Comparison of ENCODE assay signal across 13 cellular contexts in the genomic region with DNA sequence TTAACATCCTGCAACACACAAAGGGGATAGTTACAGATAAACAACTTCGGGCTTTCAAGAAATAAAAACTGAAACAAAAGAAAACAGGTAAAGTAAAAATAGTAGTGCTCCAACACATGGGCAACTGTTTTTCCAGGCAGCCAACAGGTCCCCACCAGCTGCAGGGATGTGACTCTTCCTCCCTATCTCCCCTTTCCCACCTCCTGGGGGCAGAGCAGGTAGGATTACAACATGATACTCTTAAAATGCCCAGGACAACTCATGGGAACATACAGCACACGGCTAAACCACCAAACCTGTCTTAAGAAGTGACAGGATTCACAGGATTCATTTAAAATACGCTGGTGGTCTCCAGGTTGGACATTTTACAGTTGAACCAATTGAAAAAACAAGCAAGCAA.
DNase-seq lines count a peak whose midpoint lies in the region; ATAC-seq and TF ChIP-seq lines count a peak whose summit lies in the region.
"Had no signal": no experiment of that assay in that cellular context is flagged by ENCODE, and none has a peak within 500 bp of the region (broad histone marks: within the 10 kb centered on the region; RNA-seq: fewer than 3 reads in every experiment).

No MANE protein-coding gene starts in this region.

- no peak overlapping the region for H2BK120ac ChIP-seq in H9 (ENCODE audit: low read depth, low read length, poor library complexity, severe bottlenecking)

- H3K4me1 ChIP-seq in right atrium auricular region (peaks cover 0 to 69% of the 10 kb centered on the region in 2 donors), right cardiac atrium (ENCODE audit: control insufficient read depth, insufficient read depth, low read length) (peaks cover 26% of the 10 kb centered on the region), H9 (ENCODE audit: insufficient read depth, low read length) (0 out of 2 replicates have a peak, but pooled peaks cover 2% of the 10 kb centered on the region), endodermal cell (ENCODE audit: control insufficient read depth, insufficient read depth, low read length) (no peaks in the 10 kb centered on the region), psoas muscle (peaks cover 45% of the 10 kb centered on the region), neural progenitor cell (peaks cover 5% of the 10 kb centered on the region)
- H3K4me1 ChIP-seq: BE2C had no signal

- no peak overlapping the region for H2BK5ac ChIP-seq in H9 (ENCODE audit: insufficient read length, low read length)

- H4K20me1 ChIP-seq in H9 (ENCODE audit: control insufficient read depth, insufficient read depth, insufficient read length), result no peaks in the 10 kb centered on the region
- H4K20me1 ChIP-seq in neural progenitor cell (ENCODE audit: low read depth), result no peaks in the 10 kb centered on the region

- H3K23ac ChIP-seq in H9 (ENCODE audit: insufficient read length, low read depth, low read length), result no peak overlapping the region

- no peak for DNase-seq in right atrium auricular region (ENCODE audit: low spot score)
- DNase-seq in right cardiac atrium, result no peak
- DNase-seq in H9, result no peak
- DNase-seq in endodermal cell, result peak; percentile 48
- no peak for DNase-seq in psoas muscle
- no peak for DNase-seq in neural progenitor cell (ENCODE audit: low spot score)
- DNase-seq: BE2C; CD4-positive, alpha-beta memory T cell; COR-L47; DND-41; GDM1 had no signal

- H3K36me3 Mint-ChIP-seq in H9 (ENCODE audit: insufficient read depth in 1 of 3, low read depth in 3 of 3), result peaks cover 11 to 15% (median 13%) of the 10 kb centered on the region in 3 experiments; a peak in 6 of 7 replicates
- peaks cover 14% of the 10 kb centered on the region for H3K36me3 Mint-ChIP-seq in endodermal cell (ENCODE audit: low read depth)
- H3K36me3 Mint-ChIP-seq in neural progenitor cell, result peaks cover 5% of the 10 kb centered on the region

- H3K36me3 ChIP-seq in right atrium auricular region, result no peaks in the 10 kb centered on the region
- H3K36me3 ChIP-seq in endodermal cell (ENCODE audit: control insufficient read depth, insufficient read depth, low read length), result peaks cover 40% of the 10 kb centered on the region
- peaks cover 0 to 28% of the 10 kb centered on the region in 2 donors for H3K36me3 ChIP-seq in psoas muscle (ENCODE audit: insufficient read depth in 1 of 2, low read depth in 1 of 2)
- H3K36me3 ChIP-seq in neural progenitor cell, result no peaks in the 10 kb centered on the region
- H3K36me3 ChIP-seq: BE2C had no signal

- H4K5ac ChIP-seq in H9 (ENCODE audit: insufficient read length, low read depth, low read length), result no peak overlapping the region

- H3F3A ChIP-seq in neural progenitor cell (ENCODE audit: low read depth), result no peaks in the 10 kb centered on the region

- no peaks in the 10 kb centered on the region for H3K23me2 ChIP-seq in H9 (ENCODE audit: insufficient read length, low read depth, low read length, poor library complexity, severe bottlenecking)

- H2BK20ac ChIP-seq in H9 (ENCODE audit: low read depth, low read length, poor library complexity, severe bottlenecking), result no peak overlapping the region

- H3K9me3 ChIP-seq in right atrium auricular region, result no peaks in the 10 kb centered on the region
- no peaks in the 10 kb centered on the region for H3K9me3 ChIP-seq in right cardiac atrium (ENCODE audit: control insufficient read depth, low read length)
- no peaks in the 10 kb centered on the region for H3K9me3 ChIP-seq in H9 (ENCODE audit: control insufficient read depth, low read depth, low read length)
- H3K9me3 ChIP-seq in endodermal cell (ENCODE audit: control insufficient read depth, low read length), result no peaks in the 10 kb centered on the region
- H3K9me3 ChIP-seq in psoas muscle, result no peaks in the 10 kb centered on the region
- H3K9me3 ChIP-seq in neural progenitor cell (ENCODE audit: low read depth), result no peaks in the 10 kb centered on the region
- H3K9me3 ChIP-seq: BE2C had no signal

- no peak overlapping the region for H3K4me3 ChIP-seq in right atrium auricular region
- no peak overlapping the region for H3K4me3 ChIP-seq in right cardiac atrium (ENCODE audit: low read length)
- H3K4me3 ChIP-seq in endodermal cell (ENCODE audit: low read length), result no peak overlapping the region
- no peak overlapping the region for H3K4me3 ChIP-seq in psoas muscle
- H3K4me3 ChIP-seq in neural progenitor cell, result no peak overlapping the region

- H3K4me3 Mint-ChIP-seq in H9 (no peak overlapping the region), endodermal cell (no peak overlapping the region), neural progenitor cell (no peak overlapping the region)
- H3K4me3 Mint-ChIP-seq: CD4-positive, alpha-beta memory T cell had no signal

- ATAC-seq in right cardiac atrium, result no peak
- ATAC-seq in psoas muscle, result no peak
- ATAC-seq in HG03108 (IDR thresholded peaks at IDR 0.05; ENCODE audit: unreplicated experiment), result no peak

- no peaks in the 10 kb centered on the region for H3K27me3 ChIP-seq in right atrium auricular region
- H3K27me3 ChIP-seq in right cardiac atrium (ENCODE audit: control insufficient read depth, insufficient read depth), result no peaks in the 10 kb centered on the region
- H3K27me3 ChIP-seq in H9 (ENCODE audit: insufficient read depth, low read length), result no peaks in the 10 kb centered on the region
- H3K27me3 ChIP-seq in endodermal cell (ENCODE audit: control insufficient read depth, insufficient read depth, low read length, poor library complexity, severe bottlenecking), result no peaks in the 10 kb centered on the region
- H3K27me3 ChIP-seq in psoas muscle (ENCODE audit: insufficient read depth in 3 of 3, low read length in 2 of 3), result no peaks in the 10 kb centered on the region
- no peaks in the 10 kb centered on the region for H3K27me3 ChIP-seq in neural progenitor cell
- H3K27me3 ChIP-seq: BE2C had no signal

- H3K27ac ChIP-seq in right atrium auricular region (peak overlapping the region; percentile 78 to 83), right cardiac atrium (ENCODE audit: low read length) (no peak overlapping the region), H9 (ENCODE audit: insufficient read length, low read depth, low read length) (no peak overlapping the region), endodermal cell (ENCODE audit: low read depth, low read length) (no peak overlapping the region), psoas muscle (peak overlapping the region; percentile 84), neural progenitor cell (no peak overlapping the region)
- H3K27ac ChIP-seq: C4-2B had no signal

- peaks cover 2% of the 10 kb centered on the region; the same call in 1 of the 2 replicates for H3K79me2 ChIP-seq in H9 (ENCODE audit: insufficient read depth, low read length)
- peaks cover 4% of the 10 kb centered on the region for H3K79me2 ChIP-seq in neural progenitor cell (ENCODE audit: low read depth)

- H3K79me1 ChIP-seq in H9 (ENCODE audit: insufficient read depth, low read depth, low read length, poor library complexity, severe bottlenecking), result no peaks in the 10 kb centered on the region

- H2AK5ac ChIP-seq in H9 (ENCODE audit: insufficient read length, low read length), result no peak overlapping the region

- no peak overlapping the region for H4K8ac ChIP-seq in H9 (replicated peaks; ENCODE audit: insufficient read length, low read depth, low read length)

- H3K27me3 Mint-ChIP-seq in H9 (ENCODE audit: low read depth) (no peaks in the 10 kb centered on the region), endodermal cell (ENCODE audit: insufficient read depth) (no peaks in the 10 kb centered on the region), neural progenitor cell (ENCODE audit: insufficient read depth, low read depth) (no peaks in the 10 kb centered on the region)

- H3K56ac ChIP-seq in H9 (ENCODE audit: insufficient read length, low read depth, low read length), result no peak overlapping the region

- no peak overlapping the region for H3K4ac ChIP-seq in H9 (ENCODE audit: low read depth, low read length)

- no peak overlapping the region for H3K18ac ChIP-seq in H9 (ENCODE audit: insufficient read length, low read depth, low read length)

- no peak overlapping the region for H4K91ac ChIP-seq in H9 (ENCODE audit: insufficient read length, low read depth, low read length)

- 79% methylated on average over 3 of the region's 3 CpGs for WGBS in right cardiac atrium
- no CpG with 5 or more reads among the region's 3 CpGs for WGBS in H9 (ENCODE audit: extremely low coverage, insufficient read length, low lambda C conversion rate)
- 88 to 89% methylated on average over 2 to 3 of the region's 3 CpGs for WGBS in endodermal cell (ENCODE audit: insufficient coverage in 1 of 2, insufficient read length in 1 of 2), 2 experiments
- 79 to 88% (median 83%) methylated on average over 3 of the region's 3 CpGs for WGBS in psoas muscle, 3 donors

- no peak overlapping the region for H3K9ac ChIP-seq in H9 (ENCODE audit: extremely low read depth, insufficient read length, low read length)
- H3K9ac ChIP-seq in endodermal cell (ENCODE audit: extremely low read depth, low read length, poor library complexity, severe bottlenecking), result no peak overlapping the region
- H3K9ac ChIP-seq in neural progenitor cell, result no peak overlapping the region

- TF ChIP-seq CTCF in right atrium auricular region (IDR thresholded peaks at IDR 0.05), result no peak
- TF ChIP-seq CTCF in H9 (conservative IDR thresholded peaks at IDR 0.05), result peak; percentile 23; the same call in 1 of the 3 replicates
- TF ChIP-seq CTCF in endodermal cell (conservative IDR thresholded peaks at IDR 0.05), result peak; percentile 35
- TF ChIP-seq CTCF in psoas muscle (IDR thresholded peaks at IDR 0.05), result no peak
- no peak for TF ChIP-seq CTCF in neural progenitor cell (IDR thresholded peaks at IDR 0.05)

- no peak overlapping the region for H2BK12ac ChIP-seq in H9 (ENCODE audit: insufficient read length, low read depth, low read length)

- intact Hi-C loops in right cardiac atrium (cut with DNase I), result loop anchor here in 3 of 4 donors (5.0 to 10.0 kb wide), 2 partner anchors 40 to 458 kb away; no protein-coding TSS in a partner anchor
- intact Hi-C loops in psoas muscle (cut with DNase I), result loop anchor here in 1 of 2 donors (5.0 to 10.0 kb wide), 2 partner anchors 50 to 438 kb away; no protein-coding TSS in a partner anchor

- H3K4me2 ChIP-seq in H9 (ENCODE audit: insufficient read depth, insufficient read length, low read length) (no peak overlapping the region), neural progenitor cell (no peak overlapping the region)

- H3K27ac Mint-ChIP-seq in H9 (peak overlapping the region in 1 of 3 experiments; percentile 16; a peak in 1 of 7 replicates), endodermal cell (peak overlapping the region; percentile 61), neural progenitor cell (no peak overlapping the region)
- H3K27ac Mint-ChIP-seq: CD4-positive, alpha-beta memory T cell had no signal

- H2BK15ac ChIP-seq in H9 (ENCODE audit: low read depth, low read length), result no peak overlapping the region

- no peak overlapping the region for H2AFZ ChIP-seq in H9 (ENCODE audit: low read length)
- no peak overlapping the region for H2AFZ ChIP-seq in neural progenitor cell (replicated peaks)

- H3K14ac ChIP-seq in H9 (ENCODE audit: insufficient read depth, low read length), result no peak overlapping the region

- H3T11ph ChIP-seq in H9 (ENCODE audit: low read length), result no peak overlapping the region

- no peaks in the 10 kb centered on the region for H3K9me3 Mint-ChIP-seq in H9
- no peaks in the 10 kb centered on the region for H3K9me3 Mint-ChIP-seq in endodermal cell
- no peaks in the 10 kb centered on the region for H3K9me3 Mint-ChIP-seq in neural progenitor cell
- H3K9me3 Mint-ChIP-seq: CD4-positive, alpha-beta memory T cell had no signal

- peaks cover 29 to 34% of the 10 kb centered on the region in 2 experiments for H3K4me1 Mint-ChIP-seq in H9
- H3K4me1 Mint-ChIP-seq in endodermal cell, result peaks cover 13% of the 10 kb centered on the region
- peaks cover 23% of the 10 kb centered on the region for H3K4me1 Mint-ChIP-seq in neural progenitor cell
- H3K4me1 Mint-ChIP-seq: CD4-positive, alpha-beta memory T cell had no signal

Comparison
In these comparisons a context has a peak if more than half of its experiments do, and no peak if none do; other contexts are left out.
1. H3K27ac ChIP-seq: peak in right atrium auricular region (2 of 2) and psoas muscle (single experiment); none in right cardiac atrium (single experiment), H9 (single experiment), endodermal cell (single experiment) and neural progenitor cell (single experiment).
2. CTCF ChIP-seq: peak in H9 (single experiment) and endodermal cell (single experiment); none in right atrium auricular region (0 of 2), psoas muscle (single experiment) and neural progenitor cell (single experiment).